Comparison of ENCODE assay signal across 9 cellular contexts in genomic region chr5:99037668-99038067, GRCh38.
DNase-seq lines count a peak whose midpoint lies in the region; ATAC-seq and TF ChIP-seq lines count a peak whose summit lies in the region.
"Had no signal": no experiment of that assay in that cellular context is flagged by ENCODE, and none has a peak within 500 bp of the region (broad histone marks: within the 10 kb centered on the region; RNA-seq: fewer than 3 reads in every experiment).

No MANE protein-coding gene starts in this region.

- peak; percentile 78 to 85 (median 81) for DNase-seq in CD4-positive, alpha-beta memory T cell
- DNase-seq in Jurkat, Clone E6-1 (ENCODE audit: low read depth, low spot score), result peak; percentile 79
- peak; percentile 86 for DNase-seq in activated CD4-positive, alpha-beta memory T cell treated with anti-CD3 and anti-CD28 coated beads, Interleukin-2, amount 10 ng/mL, durations not matched to agents 7 days and 5 days
- DNase-seq in left lung (peak in 1 of 2 donors; percentile 47), NCI-H1694 (lab: John Stamatoyannopoulos, UW) (no peak), tibial nerve (ENCODE audit: low spot score in 2 of 2) (no peak), HCEC 1CT (no peak)

- CTCF ChIA-PET in CD4-positive, alpha-beta memory T cell (lab: Charles Lee; ENCODE audit: partially characterized antibody), result interaction anchor here (0.9 to 2.4 kb wide), 5 partner anchors 9 to 126 kb away, joined by 3 to 12 read pairs (median 5); partner anchors contain the start of gene CHD1
- CTCF ChIA-PET in activated CD4-positive, alpha-beta memory T cell treated with anti-CD3 and anti-CD28 coated beads, Interleukin-2, amount 10 ng/mL, durations not matched to agents 7 days and 5 days (lab: Charles Lee), result interaction anchor here (0.8 to 2.9 kb wide), 6 partner anchors 9 to 133 kb away, joined by 3 to 11 read pairs (median 3); partner anchors contain the start of gene CHD1

- TF ChIP-seq CTCF in left lung (IDR thresholded peaks at IDR 0.05) (no peak), tibial nerve (IDR thresholded peaks at IDR 0.05) (no peak)

- 70 to 84% methylated on average over 8 of the region's 8 CpGs for WGBS in tibial nerve, 2 donors

- H3K27me3 Mint-ChIP-seq in CD4-positive, alpha-beta memory T cell, result no peaks in the 10 kb centered on the region
- peaks cover 6% of the 10 kb centered on the region for H3K27me3 Mint-ChIP-seq in activated CD4-positive, alpha-beta memory T cell treated with anti-CD3 and anti-CD28 coated beads, Interleukin-2, amount 10 ng/mL, durations not matched to agents 7 days and 5 days

- peaks cover 62% of the 10 kb centered on the region for H3K4me1 ChIP-seq in CD4-positive, alpha-beta memory T cell (ENCODE audit: insufficient read depth, low read length)
- peaks cover 8 to 25% of the 10 kb centered on the region in 2 donors for H3K4me1 ChIP-seq in left lung
- peaks cover 0 to 17% (median 7%) of the 10 kb centered on the region in 4 donors for H3K4me1 ChIP-seq in tibial nerve

- no peak for TF ChIP-seq POLR2A in tibial nerve (IDR thresholded peaks at IDR 0.05)

- no peak for TF ChIP-seq EP300 in tibial nerve (IDR thresholded peaks at IDR 0.05)

- intact Hi-C loops in CD4-positive, alpha-beta memory T cell (cut with micrococcal nuclease), result loop anchor here (1.0 to 10.0 kb wide), 2 partner anchors 108 to 1853 kb away; partner anchors contain the start of genes CHD1 and RIOK2
- intact Hi-C loops in left lung (cut with DNase I), result no loop called here

- H3K27ac Mint-ChIP-seq in CD4-positive, alpha-beta memory T cell, result peak overlapping the region; percentile 83 to 93 (median 89)
- peak overlapping the region; percentile 70 for H3K27ac Mint-ChIP-seq in activated CD4-positive, alpha-beta memory T cell treated with anti-CD3 and anti-CD28 coated beads, Interleukin-2, amount 10 ng/mL, durations not matched to agents 7 days and 5 days

- peak overlapping the region; percentile 48 for H3K27ac ChIP-seq in CD4-positive, alpha-beta memory T cell (ENCODE audit: low read depth, low read length)
- H3K27ac ChIP-seq in left lung (no peak overlapping the region), tibial nerve (no peak overlapping the region)
- H3K27ac ChIP-seq: thoracic aorta had no signal

- H3K9me3 Mint-ChIP-seq in CD4-positive, alpha-beta memory T cell, result peaks cover 2 to 72% (median 58%) of the 10 kb centered on the region in 8 donors
- peaks cover 43% of the 10 kb centered on the region for H3K9me3 Mint-ChIP-seq in activated CD4-positive, alpha-beta memory T cell treated with anti-CD3 and anti-CD28 coated beads, Interleukin-2, amount 10 ng/mL, durations not matched to agents 7 days and 5 days

- ATAC-seq in left lung, result peak; percentile 44
- ATAC-seq in GM21423 (IDR thresholded peaks at IDR 0.05; ENCODE audit: unreplicated experiment), result no peak

- H3K4me1 Mint-ChIP-seq in CD4-positive, alpha-beta memory T cell, result peaks cover 48 to 82% (median 61%) of the 10 kb centered on the region in 4 donors
- peaks cover 56% of the 10 kb centered on the region for H3K4me1 Mint-ChIP-seq in activated CD4-positive, alpha-beta memory T cell treated with anti-CD3 and anti-CD28 coated beads, Interleukin-2, amount 10 ng/mL, durations not matched to agents 7 days and 5 days

- no peaks in the 10 kb centered on the region for H3K36me3 ChIP-seq in CD4-positive, alpha-beta memory T cell (ENCODE audit: insufficient read depth, low read length)
- no peaks in the 10 kb centered on the region for H3K36me3 ChIP-seq in left lung
- H3K36me3 ChIP-seq in tibial nerve, result no peaks in the 10 kb centered on the region
- H3K36me3 ChIP-seq: thoracic aorta had no signal

- H3K4me3 Mint-ChIP-seq in CD4-positive, alpha-beta memory T cell, result peak overlapping the region; percentile 34 to 83 (median 64)
- H3K4me3 Mint-ChIP-seq in activated CD4-positive, alpha-beta memory T cell treated with anti-CD3 and anti-CD28 coated beads, Interleukin-2, amount 10 ng/mL, durations not matched to agents 7 days and 5 days, result no peak overlapping the region

- peak overlapping the region; percentile 3 to 52 for H3K4me3 ChIP-seq in CD4-positive, alpha-beta memory T cell (ENCODE audit: low read length in 2 of 2)
- H3K4me3 ChIP-seq in Jurkat, Clone E6-1 (ENCODE audit: low read length), result peak overlapping the region; percentile 34
- H3K4me3 ChIP-seq in left lung (no peak overlapping the region), tibial nerve (no peak overlapping the region)
- H3K4me3 ChIP-seq: thoracic aorta had no signal

- POLR2A ChIA-PET in CD4-positive, alpha-beta memory T cell (lab: Charles Lee; ENCODE audit: partially characterized antibody), result interaction anchor here (1.1 to 5.6 kb wide), 11 partner anchors 8 to 133 kb away, joined by 4 to 144 read pairs (median 7); partner anchors contain the start of gene CHD1
- POLR2A ChIA-PET in activated CD4-positive, alpha-beta memory T cell treated with anti-CD3 and anti-CD28 coated beads, Interleukin-2, amount 10 ng/mL, durations not matched to agents 7 days and 5 days (lab: Charles Lee), result interaction anchor here (0.9 to 5.5 kb wide), 8 partner anchors 10 to 114 kb away, joined by 3 to 82 read pairs (median 3); partner anchors contain the start of gene CHD1

- no peaks in the 10 kb centered on the region for H3K27me3 ChIP-seq in CD4-positive, alpha-beta memory T cell (ENCODE audit: insufficient read depth, low read length)
- H3K27me3 ChIP-seq in left lung, result no peaks in the 10 kb centered on the region
- no peaks in the 10 kb centered on the region for H3K27me3 ChIP-seq in tibial nerve

- peaks cover 0 to 6% of the 10 kb centered on the region in 2 donors for H3K9me3 ChIP-seq in CD4-positive, alpha-beta memory T cell (ENCODE audit: control insufficient read depth in 1 of 2, low read length in 2 of 2)
- H3K9me3 ChIP-seq in left lung (no peaks in the 10 kb centered on the region), tibial nerve (peaks cover 0 to 8% (median 0%) of the 10 kb centered on the region in 4 donors)

- peaks cover 49 to 53% of the 10 kb centered on the region in 2 donors for H3K36me3 Mint-ChIP-seq in CD4-positive, alpha-beta memory T cell
- H3K36me3 Mint-ChIP-seq in activated CD4-positive, alpha-beta memory T cell treated with anti-CD3 and anti-CD28 coated beads, Interleukin-2, amount 10 ng/mL, durations not matched to agents 7 days and 5 days (ENCODE audit: low read depth), result peaks cover 50% of the 10 kb centered on the region

Comparison
In these comparisons a context has a peak if more than half of its experiments do, and no peak if none do; other contexts are left out.
1. DNase-seq: peak in CD4-positive, alpha-beta memory T cell (5 of 5), Jurkat, Clone E6-1 (single experiment) and activated CD4-positive, alpha-beta memory T cell treated with anti-CD3 and anti-CD28 coated beads, Interleukin-2, amount 10 ng/mL, durations not matched to agents 7 days and 5 days (single experiment); none in NCI-H1694 (single experiment), tibial nerve (0 of 2) and HCEC 1CT (single experiment).
2. H3K4me3 ChIP-seq: peak in CD4-positive, alpha-beta memory T cell (2 of 2) and Jurkat, Clone E6-1 (single experiment); none in left lung (0 of 2) and tibial nerve (0 of 4).